25 cellular contexts compared by ENCODE assay signal in the genomic region with DNA sequence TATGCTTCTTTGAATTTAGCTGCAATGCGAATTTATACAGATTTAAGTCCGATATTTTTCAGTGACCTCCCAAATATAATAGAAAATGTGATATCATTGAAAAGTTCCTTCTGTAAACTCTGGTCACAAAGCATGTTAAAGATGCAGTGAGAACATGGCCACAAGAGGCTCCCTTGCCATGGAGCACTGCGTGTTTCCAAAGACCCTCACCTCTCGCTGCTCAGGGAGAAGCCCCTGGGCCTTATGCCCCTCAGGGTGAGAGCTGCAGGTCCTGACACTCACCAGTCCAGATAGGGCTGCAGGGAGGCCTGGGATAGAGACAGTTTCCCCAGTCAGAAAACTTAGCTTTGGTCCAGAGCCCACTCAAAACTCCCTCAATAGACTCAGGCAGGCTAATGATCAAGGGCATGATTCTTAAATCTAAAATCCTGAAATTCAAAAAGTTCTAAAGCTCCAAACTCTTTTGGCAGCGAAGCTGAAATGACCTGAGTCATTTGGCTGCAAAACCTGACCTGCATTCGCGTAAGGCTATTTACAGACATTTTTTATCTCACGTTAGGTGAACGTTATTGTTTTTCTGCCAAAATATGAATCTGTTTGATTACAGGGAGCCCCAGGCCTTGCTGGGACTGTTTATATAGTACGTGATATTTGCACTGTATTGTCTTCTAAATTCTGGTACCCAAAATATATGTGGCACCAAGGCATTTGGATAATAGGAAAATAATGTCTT.
DNase-seq lines count a peak whose midpoint lies in the region; ATAC-seq, FAIRE-seq and TF ChIP-seq lines count a peak whose summit lies in the region.
"Had no signal": no experiment of that assay in that cellular context is flagged by ENCODE, and none has a peak within 500 bp of the region (broad histone marks: within the 10 kb centered on the region; RNA-seq: fewer than 3 reads in every experiment).

No MANE protein-coding gene starts in this region.

- H3K4me3 ChIP-seq in HepG2 (replicated peaks in 1 of 3; ENCODE audit: insufficient read depth in 1 of 3, low read depth in 2 of 3, low read length in 3 of 3): no peak overlapping the region
- no peak overlapping the region for H3K4me3 ChIP-seq in right lobe of liver
- H3K4me3 ChIP-seq in choroid plexus epithelial cell (ENCODE audit: low read depth, low read length): no peak overlapping the region
- no peak overlapping the region for H3K4me3 ChIP-seq in GM23248
- H3K4me3 ChIP-seq in naive thymus-derived CD4-positive, alpha-beta T cell (ENCODE audit: low read length): no peak overlapping the region
- H3K4me3 ChIP-seq: cardiac muscle cell, dorsolateral prefrontal cortex, HAP-1, lower lobe of right lung, MG63, Peyer's patch, psoas muscle had no signal

- no peak for TF ChIP-seq RAD21 in HepG2 (CRISPR knock-in tag; IDR thresholded peaks at IDR 0.05)

- no peak overlapping the region for H3K27ac Mint-ChIP-seq in naive thymus-derived CD4-positive, alpha-beta T cell
- H3K27ac Mint-ChIP-seq in chondrocyte (ENCODE audit: unreplicated experiment): no peak overlapping the region
- H3K27ac Mint-ChIP-seq: activated CD8-positive, alpha-beta memory T cell treated with anti-CD3 and anti-CD28 coated beads, Interleukin-2, amount 10 ng/mL, durations not matched to agents 7 days and 5 days; activated T-helper 2 cell treated with anti-CD3 and anti-CD28 coated beads, Interferon-gamma antibody, Interleukin-2, Interleukin-4, amounts not matched to agents 10 μg/mL and 5 μg/mL and 100 μg/mL, durations not matched to agents 14 hours and 24 hours and 36 hours; IgD-negative memory B cell had no signal

- no peak overlapping the region for H3K27ac ChIP-seq in HepG2 (ENCODE audit: extremely low read length, insufficient read depth, low read length)
- H3K27ac ChIP-seq in right lobe of liver: no peak overlapping the region
- H3K27ac ChIP-seq in GM23248: no peak overlapping the region
- no peak overlapping the region for H3K27ac ChIP-seq in naive thymus-derived CD4-positive, alpha-beta T cell (ENCODE audit: low read depth, low read length)
- H3K27ac ChIP-seq: cardiac muscle cell, dorsolateral prefrontal cortex, lower lobe of right lung, Peyer's patch, psoas muscle had no signal

- no peaks in the 10 kb centered on the region for H3F3A ChIP-seq in GM23248 (ENCODE audit: insufficient read depth)

- H3K4me2 ChIP-seq in HepG2 (ENCODE audit: low read depth, low read length) (no peak overlapping the region), GM23248 (ENCODE audit: unreplicated experiment) (no peak overlapping the region)

- DNase-seq in HepG2 (ENCODE audit: low spot score) (no peak), right lobe of liver (no peak), choroid plexus epithelial cell (ENCODE audit: low read depth) (no peak), islet precursor cell (peak; percentile 61), GM23248 (no peak), chondrocyte (ENCODE audit: low spot score) (no peak)
- no peak for DNase-seq in naive thymus-derived CD4-positive, alpha-beta T cell
- DNase-seq: ACHN; activated CD4-positive, alpha-beta T cell treated with anti-CD3 and anti-CD28 coated beads for 1 hour; activated CD8-positive, alpha-beta memory T cell treated with anti-CD3 and anti-CD28 coated beads, Interleukin-2, amount 10 ng/mL, durations not matched to agents 7 days and 5 days; dorsolateral prefrontal cortex; lower lobe of right lung; MG63; NCI-H1694; NCI-H748 treated with DMSO at 0.1 percent for 48 hours; Peyer's patch; psoas muscle; stimulated activated CD4-positive, alpha-beta T cell treated with anti-CD3 and anti-CD28 coated beads, Interleukin-4, amount 100 ng/mL, for 4 hours; T-helper 9 cell had no signal

- WGBS in HepG2 (ENCODE audit: low lambda C conversion rate): 46% methylated on average over 8 of the region's 10 CpGs
- 64% methylated on average over 10 of the region's 10 CpGs for WGBS in right lobe of liver (ENCODE audit: insufficient coverage, low coverage, low lambda C conversion rate, missing lambda C conversion rate)
- 80 to 81% methylated on average over 10 of the region's 10 CpGs for WGBS in GM23248 (ENCODE audit: low coverage in 1 of 2, low lambda C conversion rate in 2 of 2, missing lambda C conversion rate in 2 of 2), 2 experiments

- H4K20me1 ChIP-seq in HepG2 (ENCODE audit: insufficient read depth, low read length) (no peaks in the 10 kb centered on the region), GM23248 (ENCODE audit: insufficient read depth) (no peaks in the 10 kb centered on the region)

- H3K36me3 Mint-ChIP-seq in naive thymus-derived CD4-positive, alpha-beta T cell: no peaks in the 10 kb centered on the region
- H3K36me3 Mint-ChIP-seq in chondrocyte (ENCODE audit: low read depth): no peaks in the 10 kb centered on the region
- H3K36me3 Mint-ChIP-seq: activated CD8-positive, alpha-beta memory T cell treated with anti-CD3 and anti-CD28 coated beads, Interleukin-2, amount 10 ng/mL, durations not matched to agents 7 days and 5 days had no signal

- BruUV-seq in HepG2 (replicated peaks; lab: Mats Ljungman, UMichigan): no TSS peak

- H3K27me3 Mint-ChIP-seq in naive thymus-derived CD4-positive, alpha-beta T cell: no peaks in the 10 kb centered on the region
- H3K27me3 Mint-ChIP-seq in chondrocyte (ENCODE audit: low read depth): no peaks in the 10 kb centered on the region
- H3K27me3 Mint-ChIP-seq: activated CD8-positive, alpha-beta memory T cell treated with anti-CD3 and anti-CD28 coated beads, Interleukin-2, amount 10 ng/mL, durations not matched to agents 7 days and 5 days; IgD-negative memory B cell had no signal

- H3K9me3 ChIP-seq in HepG2 (ENCODE audit: low read length) (no peaks in the 10 kb centered on the region), right lobe of liver (no peaks in the 10 kb centered on the region), GM23248 (ENCODE audit: low read depth) (no peaks in the 10 kb centered on the region)
- H3K9me3 ChIP-seq in naive thymus-derived CD4-positive, alpha-beta T cell (ENCODE audit: control insufficient read depth in 2 of 3, low read length in 3 of 3): no peaks in the 10 kb centered on the region
- H3K9me3 ChIP-seq: HAP-1, lower lobe of right lung, MG63, Peyer's patch, psoas muscle had no signal

- FAIRE-seq in HepG2 (lab: Jason Lieb, UNC): no peak
- FAIRE-seq: GM12891 had no signal

- no peaks in the 10 kb centered on the region; a peak in 1 of 5 replicates for H3K27me3 ChIP-seq in HepG2 (ENCODE audit: control insufficient read depth in 1 of 2, insufficient read depth in 2 of 2, low read length in 2 of 2)
- H3K27me3 ChIP-seq in right lobe of liver: no peaks in the 10 kb centered on the region
- no peaks in the 10 kb centered on the region for H3K27me3 ChIP-seq in GM23248 (replicated peaks; ENCODE audit: insufficient read depth)
- H3K27me3 ChIP-seq in naive thymus-derived CD4-positive, alpha-beta T cell (ENCODE audit: control insufficient read depth in 2 of 2, insufficient read depth in 2 of 2, low read length in 2 of 2): no peaks in the 10 kb centered on the region
- H3K27me3 ChIP-seq: cardiac muscle cell, dorsolateral prefrontal cortex, MG63, Peyer's patch had no signal

- no peak overlapping the region for H3K4me3 Mint-ChIP-seq in naive thymus-derived CD4-positive, alpha-beta T cell
- no peak overlapping the region for H3K4me3 Mint-ChIP-seq in chondrocyte (ENCODE audit: unreplicated experiment)
- H3K4me3 Mint-ChIP-seq: activated CD8-positive, alpha-beta memory T cell treated with anti-CD3 and anti-CD28 coated beads, Interleukin-2, amount 10 ng/mL, durations not matched to agents 7 days and 5 days; IgD-negative memory B cell had no signal

- no peaks in the 10 kb centered on the region for H3K4me1 Mint-ChIP-seq in naive thymus-derived CD4-positive, alpha-beta T cell
- no peaks in the 10 kb centered on the region for H3K4me1 Mint-ChIP-seq in chondrocyte (ENCODE audit: low read depth)
- H3K4me1 Mint-ChIP-seq: activated CD8-positive, alpha-beta memory T cell treated with anti-CD3 and anti-CD28 coated beads, Interleukin-2, amount 10 ng/mL, durations not matched to agents 7 days and 5 days; IgD-negative memory B cell had no signal

- TF ChIP-seq POLR2A in HepG2 (IDR thresholded peaks at IDR 0.05; ENCODE audit: insufficient read depth in 1 of 2, low read depth in 2 of 2, low read length in 2 of 2) (no peak), right lobe of liver (IDR thresholded peaks at IDR 0.05) (no peak)

- intact Hi-C loops in HepG2 (cut with micrococcal nuclease; ENCODE audit: unreplicated experiment) (no loop called here), right lobe of liver (cut with DNase I) (no loop called here)
- intact Hi-C loops in naive thymus-derived CD4-positive, alpha-beta T cell (cut with micrococcal nuclease): no loop called here

- ATAC-seq in HepG2: no peak
- ATAC-seq in right lobe of liver: no peak
- ATAC-seq in HG03378 (IDR thresholded peaks at IDR 0.05; ENCODE audit: unreplicated experiment): no peak
- no peak for ATAC-seq in naive thymus-derived CD4-positive, alpha-beta T cell
- ATAC-seq: activated CD8-positive, alpha-beta memory T cell treated with anti-CD3 and anti-CD28 coated beads, Interleukin-2, amount 10 ng/mL, durations not matched to agents 7 days and 5 days; lower lobe of right lung; psoas muscle had no signal

- H3K4me1 ChIP-seq in HepG2 (ENCODE audit: insufficient read depth, low read length): no peaks in the 10 kb centered on the region
- no peaks in the 10 kb centered on the region for H3K4me1 ChIP-seq in right lobe of liver
- H3K4me1 ChIP-seq in GM23248 (ENCODE audit: insufficient read depth): no peaks in the 10 kb centered on the region
- H3K4me1 ChIP-seq in naive thymus-derived CD4-positive, alpha-beta T cell (ENCODE audit: control insufficient read depth in 2 of 2, insufficient read depth in 2 of 2, low read length in 2 of 2): no peaks in the 10 kb centered on the region
- H3K4me1 ChIP-seq: HAP-1, lower lobe of right lung, Peyer's patch, psoas muscle had no signal

- no peaks in the 10 kb centered on the region for H3K9me2 ChIP-seq in GM23248 (ENCODE audit: insufficient read depth)

- CTCF ChIA-PET in HepG2 (lab: Yijun Ruan, JAX; ENCODE audit: low intra/inter-chr PET ratio, low total read pairs): no interaction called here
- CTCF ChIA-PET in naive thymus-derived CD4-positive, alpha-beta T cell (lab: Charles Lee): interaction anchor here (0.6 kb wide), 1 partner anchor 940 kb away, joined by 5 read pairs; no protein-coding TSS in a partner anchor

- TF ChIP-seq EP300 in HepG2 (IDR thresholded peaks at IDR 0.05; ENCODE audit: low read depth in 2 of 2, low read length in 2 of 2) (no peak), HepG2 (CRISPR knock-in tag; IDR thresholded peaks at IDR 0.05; ENCODE audit: borderline replicate concordance) (no peak)

- H3K9ac ChIP-seq in HepG2 (ENCODE audit: insufficient read depth, low read depth, low read length): no peak overlapping the region
- H3K9ac ChIP-seq in GM23248: no peak overlapping the region

- no peaks in the 10 kb centered on the region for H3K79me2 ChIP-seq in HepG2 (ENCODE audit: insufficient read depth, low read length)
- no peaks in the 10 kb centered on the region for H3K79me2 ChIP-seq in GM23248 (ENCODE audit: insufficient read depth)

- POLR2A ChIA-PET in HepG2 (lab: Yijun Ruan, JAX): no interaction called here
- POLR2A ChIA-PET in naive thymus-derived CD4-positive, alpha-beta T cell (lab: Charles Lee): no interaction called here

- no peaks in the 10 kb centered on the region for H3K36me3 ChIP-seq in HepG2 (replicated peaks in 1 of 2; ENCODE audit: control insufficient read depth in 1 of 2, insufficient read depth in 2 of 2, low read length in 2 of 2)
- no peaks in the 10 kb centered on the region for H3K36me3 ChIP-seq in right lobe of liver
- no peaks in the 10 kb centered on the region for H3K36me3 ChIP-seq in GM23248 (ENCODE audit: low read depth)
- H3K36me3 ChIP-seq in naive thymus-derived CD4-positive, alpha-beta T cell (ENCODE audit: control insufficient read depth in 2 of 3, insufficient read depth in 3 of 3, low read length in 3 of 3): no peaks in the 10 kb centered on the region
- H3K36me3 ChIP-seq: cardiac muscle cell, HAP-1, lower lobe of right lung, MG63, Peyer's patch had no signal

- TF ChIP-seq CTCF in HepG2 (CRISPR knock-in tag; IDR thresholded peaks at IDR 0.05) (0 out of 2 replicates have a peak, but pooled peaks have one; percentile 10), right lobe of liver (IDR thresholded peaks at IDR 0.05) (no peak), choroid plexus epithelial cell (conservative IDR thresholded peaks at IDR 0.05; ENCODE audit: low read depth, low read length) (peak; percentile 30), chondrocyte (IDR thresholded peaks at IDR 0.05) (no peak)

- peaks cover 0 to 3% (median 0%) of the 10 kb centered on the region in 11 donors for H3K9me3 Mint-ChIP-seq in naive thymus-derived CD4-positive, alpha-beta T cell
- H3K9me3 Mint-ChIP-seq in chondrocyte (ENCODE audit: low read depth): no peaks in the 10 kb centered on the region
- H3K9me3 Mint-ChIP-seq: activated T-helper 2 cell treated with anti-CD3 and anti-CD28 coated beads, Interferon-gamma antibody, Interleukin-2, Interleukin-4, amounts not matched to agents 10 μg/mL and 5 μg/mL and 100 μg/mL, durations not matched to agents 14 hours and 24 hours and 36 hours had no signal

- in situ Hi-C loops in HepG2 (cut with HindIII; ENCODE audit: extremely low pct_ligation_motif_present, low pct_unique_long_range_greater_than_20kb): no loop called here
- in situ Hi-C loops in GM23248 (cut with MboI): no loop called here

- H2AFZ ChIP-seq in HepG2 (ENCODE audit: low read length) (no peak overlapping the region), GM23248 (no peak overlapping the region)

Comparison
In these comparisons a context has a peak if more than half of its experiments do, and no peak if none do; other contexts are left out.
1. CTCF ChIP-seq: peak in HepG2 (single experiment) and choroid plexus epithelial cell (single experiment); none in right lobe of liver (0 of 4) and chondrocyte (single experiment).